In genomic region chr9:129888085-129888808, GRCh38 we compare ENCODE assay signal across 1 cellular context.
TF ChIP-seq lines count a peak whose summit lies in the region.

No MANE protein-coding gene starts in this region.

TF ChIP-seq in K562, 482 proteins besides CTCF, POLR2A, EP300 and RAD21 (continued from another document and continues in another):
- no peak for TF ChIP-seq ZNF277 (CRISPR knock-in tag; IDR thresholded peaks at IDR 0.05; ENCODE audit: borderline replicate concordance)
- no peak for TF ChIP-seq ELK1 (CRISPR knock-in tag; IDR thresholded peaks at IDR 0.05)
- no peak for TF ChIP-seq ZNF583 (CRISPR knock-in tag; IDR thresholded peaks at IDR 0.05)
- TF ChIP-seq DMBX1 (CRISPR knock-in tag; IDR thresholded peaks at IDR 0.05; ENCODE audit: borderline replicate concordance) = peak; percentile 65; the same call in 1 of the 2 replicates
- no peak for TF ChIP-seq PYGO2 (tag; IDR thresholded peaks at IDR 0.05)
- no peak for TF ChIP-seq CEBPG (CRISPR knock-in tag; IDR thresholded peaks at IDR 0.05)
- 0 out of 4 replicates have a peak, but pooled peaks of 1 of the 2 experiments have one; percentile 6 for TF ChIP-seq CEBPG (tag; conservative IDR thresholded peaks at IDR 0.05 in 1 of 2, IDR thresholded peaks at IDR 0.05 in 1 of 2)
- TF ChIP-seq BHLHE40 (IDR thresholded peaks at IDR 0.05; ENCODE audit: low read length) = peak; percentile 76
- peak; percentile 39; the same call in 1 of the 2 replicates for TF ChIP-seq PHF8 (IDR thresholded peaks at IDR 0.05; ENCODE audit: borderline replicate concordance, low read length)
- TF ChIP-seq TCF7L2 (IDR thresholded peaks at IDR 0.05; ENCODE audit: low read depth, low read length) = no peak
- TF ChIP-seq MCM3 (IDR thresholded peaks at IDR 0.05) = no peak
- no peak for TF ChIP-seq MAFF (IDR thresholded peaks at IDR 0.05; ENCODE audit: low read length)
- no peak for TF ChIP-seq RFX5 (IDR thresholded peaks at IDR 0.05; ENCODE audit: low read depth, low read length)
- TF ChIP-seq ELF4 (CRISPR knock-in tag; IDR thresholded peaks at IDR 0.05) = no peak; the same call in 1 of the 2 replicates
- TF ChIP-seq PRPF4 (IDR thresholded peaks at IDR 0.05; ENCODE audit: insufficient read depth, low read depth, low read length, poor library complexity, severe bottlenecking) = no peak
- no peak for TF ChIP-seq CAMTA2 (CRISPR knock-in tag; conservative IDR thresholded peaks at IDR 0.05)
- TF ChIP-seq SREBF2 (CRISPR knock-in tag; IDR thresholded peaks at IDR 0.05) = no peak
- TF ChIP-seq ZBTB9 (CRISPR knock-in tag; IDR thresholded peaks at IDR 0.05) = peak; percentile 87
- no peak for TF ChIP-seq ZBTB26 (CRISPR knock-in tag; IDR thresholded peaks at IDR 0.05)
- TF ChIP-seq LCOR (CRISPR knock-in tag; IDR thresholded peaks at IDR 0.05) = no peak
- no peak for TF ChIP-seq GTF2B (IDR thresholded peaks at IDR 0.05; ENCODE audit: extremely low read depth, insufficient read length)
- no peak for TF ChIP-seq ZNF655 (CRISPR knock-in tag; IDR thresholded peaks at IDR 0.05)
- TF ChIP-seq ZC3H11A (IDR thresholded peaks at IDR 0.05; ENCODE audit: low read depth, low read length) = no peak
- no peak for TF ChIP-seq MIER1 (IDR thresholded peaks at IDR 0.05; ENCODE audit: low read depth)
- TF ChIP-seq KLF6 (CRISPR knock-in tag; IDR thresholded peaks at IDR 0.05; ENCODE audit: borderline replicate concordance) = no peak
- TF ChIP-seq BRF2 (IDR thresholded peaks at IDR 0.05; ENCODE audit: borderline replicate concordance, insufficient read depth, insufficient read length) = no peak
- TF ChIP-seq NFIC (IDR thresholded peaks at IDR 0.05) = no peak
- no peak for TF ChIP-seq MTA3 (IDR thresholded peaks at IDR 0.05; ENCODE audit: borderline replicate concordance)
- TF ChIP-seq MLLT1 (IDR thresholded peaks at IDR 0.05) = no peak
- no peak for TF ChIP-seq SUPT5H (IDR thresholded peaks at IDR 0.05)
- no peak for TF ChIP-seq MNT (conservative IDR thresholded peaks at IDR 0.05)
- no peak for TF ChIP-seq STAT6 (CRISPR knock-in tag; IDR thresholded peaks at IDR 0.05)
- no peak for TF ChIP-seq SMAD1 (IDR thresholded peaks at IDR 0.05; ENCODE audit: low read depth, low read length, partially characterized antibody)
- TF ChIP-seq ZKSCAN1 (IDR thresholded peaks at IDR 0.05; ENCODE audit: low read depth, low read length) = no peak
- TF ChIP-seq SMAD4 (CRISPR knock-in tag; conservative IDR thresholded peaks at IDR 0.05) = peak; percentile 40; the same call in 1 of the 2 replicates
- no peak for TF ChIP-seq TRIM25 (IDR thresholded peaks at IDR 0.05; ENCODE audit: borderline replicate concordance)
- TF ChIP-seq RNF2 (IDR thresholded peaks at IDR 0.05) = no peak
- TF ChIP-seq ZNF175 (CRISPR knock-in tag; IDR thresholded peaks at IDR 0.05; ENCODE audit: low read depth) = no peak
- TF ChIP-seq SP1 (CRISPR knock-in tag; IDR thresholded peaks at IDR 0.05) = no peak
- no peak for TF ChIP-seq SMARCE1 (IDR thresholded peaks at IDR 0.05)
- no peak for TF ChIP-seq GABPB2 (CRISPR knock-in tag; conservative IDR thresholded peaks at IDR 0.05)
- no peak for TF ChIP-seq ARID2 (IDR thresholded peaks at IDR 0.05)
- TF ChIP-seq SP2 (IDR thresholded peaks at IDR 0.05; ENCODE audit: extremely low read depth, low read depth, low read length, poor library complexity, severe bottlenecking) = peak; percentile 9
- TF ChIP-seq CBX3 (IDR thresholded peaks at IDR 0.05; ENCODE audit: borderline replicate concordance in 1 of 2, low read length in 2 of 2) = no peak
